Comparison of ENCODE assay signal across 25 cellular contexts in the genomic region with DNA sequence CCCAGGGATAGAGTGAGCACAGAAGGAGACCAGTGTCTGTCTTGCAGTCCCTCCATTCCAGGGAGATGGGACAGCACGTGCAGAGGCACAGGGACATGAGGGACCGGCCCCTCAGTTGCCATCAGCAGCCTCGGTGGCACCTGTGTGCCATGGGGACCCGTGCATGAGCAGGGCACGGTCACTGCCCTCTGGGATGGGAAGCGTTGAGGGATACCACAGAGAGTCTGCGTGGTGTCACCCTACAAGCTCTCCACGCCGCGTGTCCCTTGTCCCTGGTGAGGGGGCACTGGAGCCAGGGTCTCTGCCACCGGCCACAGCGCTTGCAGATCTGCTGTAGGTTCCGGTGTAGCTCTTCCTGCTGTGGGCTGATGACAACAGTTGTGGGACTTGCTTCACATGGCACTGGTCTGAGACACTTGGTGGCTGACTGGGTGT.
"Had no signal": no experiment of that assay in that cellular context is flagged by ENCODE, and none has a peak within 500 bp of the region (broad histone marks: within the 10 kb centered on the region; RNA-seq: fewer than 3 reads in every experiment).

No MANE protein-coding gene starts in this region.

- H3K36me3 ChIP-seq: adrenal gland, MG63 had no signal

- ATAC-seq: activated T-helper 17 cell treated with anti-CD3 and anti-CD28 coated beads, Interleukin-2, amount 50 U/mL, for 72 hours; WTC11 had no signal

- H3K4me3 Mint-ChIP-seq: activated CD4-positive, alpha-beta memory T cell treated with anti-CD3 and anti-CD28 coated beads, Interleukin-2, amount 10 ng/mL, durations not matched to agents 7 days and 5 days; activated naive CD8-positive, alpha-beta T cell treated with anti-CD3 and anti-CD28 coated beads, Interleukin-2, amount 10 ng/mL, durations not matched to agents 7 days and 5 days; activated T-helper 17 cell treated with anti-CD3 and anti-CD28 coated beads, Interleukin-2, amount 50 U/mL, for 72 hours; T-helper 1 cell treated with Interleukin-12 subunit alpha and Interleukin-12 subunit beta and Interleukin-4 antibody, amounts not matched to agents 30 μg/mL and 1 μg/mL, for 36 hours; WTC11 had no signal

- H3K9me3 Mint-ChIP-seq: activated CD4-positive, alpha-beta memory T cell treated with anti-CD3 and anti-CD28 coated beads, Interleukin-2, amount 10 ng/mL, durations not matched to agents 7 days and 5 days; activated naive CD8-positive, alpha-beta T cell treated with anti-CD3 and anti-CD28 coated beads, Interleukin-2, amount 10 ng/mL, durations not matched to agents 7 days and 5 days; activated T-helper 17 cell treated with anti-CD3 and anti-CD28 coated beads, Interleukin-2, amount 50 U/mL, for 72 hours; T-helper 1 cell treated with Interleukin-12 subunit alpha and Interleukin-12 subunit beta and Interleukin-4 antibody, amounts not matched to agents 30 μg/mL and 1 μg/mL, for 36 hours had no signal

- H3K4me1 ChIP-seq: adrenal gland had no signal

- FAIRE-seq: RCC 7860 had no signal

- H3K27ac Mint-ChIP-seq: activated CD4-positive, alpha-beta memory T cell treated with anti-CD3 and anti-CD28 coated beads, Interleukin-2, amount 10 ng/mL, durations not matched to agents 7 days and 5 days; activated naive CD8-positive, alpha-beta T cell treated with anti-CD3 and anti-CD28 coated beads, Interleukin-2, amount 10 ng/mL, durations not matched to agents 7 days and 5 days; activated T-helper 17 cell treated with anti-CD3 and anti-CD28 coated beads, Interleukin-2, amount 50 U/mL, for 72 hours; T-helper 1 cell treated with Interleukin-12 subunit alpha and Interleukin-12 subunit beta and Interleukin-4 antibody, amounts not matched to agents 30 μg/mL and 1 μg/mL, for 36 hours; WTC11 had no signal

- H3K4me3 ChIP-seq: adrenal gland, MG63 had no signal

- H3K4me1 Mint-ChIP-seq: activated CD4-positive, alpha-beta memory T cell treated with anti-CD3 and anti-CD28 coated beads, Interleukin-2, amount 10 ng/mL, durations not matched to agents 7 days and 5 days; WTC11 had no signal

- DNase-seq: activated CD4-positive, alpha-beta memory T cell treated with anti-CD3 and anti-CD28 coated beads, Interleukin-2, amount 10 ng/mL, durations not matched to agents 7 days and 5 days; activated CD4-positive, alpha-beta T cell treated with anti-CD3 and anti-CD28 coated beads for 1 hour; activated CD4-positive, alpha-beta T cell treated with anti-CD3 and anti-CD28 coated beads, Interleukin-2, amount 50 U/mL, for 1 hour; activated naive CD4-positive, alpha-beta T cell treated with anti-CD3 and anti-CD28 coated beads, Interleukin-2, amount 50 U/mL, for 16 hours; activated naive CD8-positive, alpha-beta T cell treated with anti-CD3 and anti-CD28 coated beads, Interleukin-2, amount 10 ng/mL, durations not matched to agents 7 days and 5 days; activated T-cell treated with anti-CD3 and anti-CD28 coated beads for 4 hours; activated T-cell treated with anti-CD3 and anti-CD28 coated beads, Interleukin-2, amount 50 U/mL, for 48 hours; anterior cingulate cortex; central memory CD4-positive, alpha-beta T cell; MG63; MV-4-11; NCI-H1092 treated with DMSO at 0.1 percent for 48 hours; NCI-H1417 treated with DMSO at 0.1 percent for 48 hours; NCI-H1694 treated with DMSO at 0.1 percent for 48 hours; NCI-H2029 treated with DMSO at 0.1 percent for 48 hours; NCI-H345; NCI-H510A; NCI-H69; NK-92 treated with Interleukin-12 subunit alpha and Interleukin-12 subunit beta, amount 100 ng/mL, for 24 hours; SHP77 treated with DMSO at 0.1 percent for 48 hours had no signal

- H3K9me3 ChIP-seq: adrenal gland, MG63 had no signal

- H3K36me3 Mint-ChIP-seq: activated naive CD8-positive, alpha-beta T cell treated with anti-CD3 and anti-CD28 coated beads, Interleukin-2, amount 10 ng/mL, durations not matched to agents 7 days and 5 days had no signal

- H3K27ac ChIP-seq: adrenal gland had no signal

- H3K27me3 ChIP-seq: adrenal gland, MG63 had no signal
